In genomic region chr4:65028592-65028991, GRCh38 we compare ENCODE assay signal across 34 cellular contexts.
"Had no signal": no experiment of that assay in that cellular context is flagged by ENCODE, and none has a peak within 500 bp of the region (broad histone marks: within the 10 kb centered on the region; RNA-seq: fewer than 3 reads in every experiment).

No MANE protein-coding gene starts in this region.

- H3K36me3 ChIP-seq: adrenal gland, ascending aorta, brain microvascular endothelial cell, breast epithelium, cardiac muscle cell had no signal

- ATAC-seq: activated naive CD4-positive, alpha-beta T cell treated with anti-CD3 and anti-CD28 coated beads, Interleukin-2, amount 50 U/mL, for 72 hours; activated naive CD8-positive, alpha-beta T cell treated with anti-CD3 and anti-CD28 coated beads, Interleukin-2, amount 50 U/mL, for 24 hours; activated T-cell treated with anti-CD3 and anti-CD28 coated beads, Interleukin-2, amount 50 U/mL, for 4 hours; activated T-cell treated with anti-CD3 and anti-CD28 coated beads, Interleukin-2, amount 50 U/mL, for 72 hours; activated T-helper 17 cell treated with anti-CD3 and anti-CD28 coated beads, Interleukin-2, amount 50 U/mL, for 72 hours; body of pancreas had no signal

- H3K9me3 ChIP-seq: adrenal gland, ascending aorta, body of pancreas had no signal

- H3K4me3 ChIP-seq: adrenal gland, ascending aorta, body of pancreas, breast epithelium, cardiac muscle cell had no signal

- H3K27me3 ChIP-seq: adrenal gland, ascending aorta, body of pancreas, brain microvascular endothelial cell, breast epithelium, cardiac muscle cell had no signal

- H3K27ac ChIP-seq: adrenal gland, ascending aorta, body of pancreas, brain microvascular endothelial cell, breast epithelium, cardiac muscle cell had no signal

- FAIRE-seq: astrocyte, bronchial epithelial cell had no signal

- H3K4me1 ChIP-seq: adrenal gland, ascending aorta, body of pancreas, breast epithelium had no signal

- DNase-seq: activated effector memory CD4-positive, alpha-beta T cell treated with anti-CD3 and anti-CD28 coated beads, Interleukin-2, amount 50 U/mL, for 16 hours; activated effector memory CD4-positive, alpha-beta T cell treated with Interleukin-2 at 50 U/mL for 16 hours; activated gamma-delta T cell; activated gamma-delta T cell treated with Interleukin-2 at 50 U/mL for 16 hours; activated naive CD4-positive, alpha-beta T cell; activated naive CD4-positive, alpha-beta T cell treated with anti-CD3 and anti-CD28 coated beads for 36 hours; activated naive CD4-positive, alpha-beta T cell treated with anti-CD3 and anti-CD28 coated beads, Interleukin-2, amount 10 ng/mL, durations not matched to agents 7 days and 5 days; activated naive CD4-positive, alpha-beta T cell treated with anti-CD3 and anti-CD28 coated beads, Interleukin-2, amount 50 U/mL, for 16 hours; activated naive CD4-positive, alpha-beta T cell treated with Interleukin-2 at 50 U/mL for 16 hours; activated naive CD8-positive, alpha-beta T cell treated with anti-CD3 and anti-CD28 coated beads for 36 hours; activated naive CD8-positive, alpha-beta T cell treated with anti-CD3 and anti-CD28 coated beads, Interleukin-2, amount 10 ng/mL, durations not matched to agents 7 days and 5 days; activated naive CD8-positive, alpha-beta T cell treated with anti-CD3 and anti-CD28 coated beads, Interleukin-2, amount 50 U/mL, for 24 hours; activated T-cell treated with anti-CD3 and anti-CD28 coated beads, Interleukin-2, amount 50 U/mL, for 1 hour; activated T-cell treated with anti-CD3 and anti-CD28 coated beads, Interleukin-2, amount 50 U/mL, for 24 hours; activated T-cell treated with anti-CD3 and anti-CD28 coated beads, Interleukin-2, amount 50 U/mL, for 4 hours; activated T-cell treated with anti-CD3 and anti-CD28 coated beads, Interleukin-2, amount 50 U/mL, for 48 hours; activated T-cell treated with anti-CD3 and anti-CD28 coated beads, Interleukin-2, amount 50 U/mL, for 72 hours; adrenal gland; amniotic stem cell; amygdala; anterior cingulate cortex; aorta; body of pancreas; brain microvascular endothelial cell; caudate nucleus; central memory CD4-positive, alpha-beta T cell; cerebellar nuclear complex had no signal
